In genomic region chr12:67354322-67354721, GRCh38 we compare ENCODE assay signal across 18 cellular contexts.
DNase-seq lines count a peak whose midpoint lies in the region; ATAC-seq and TF ChIP-seq lines count a peak whose summit lies in the region.
"Had no signal": no experiment of that assay in that cellular context is flagged by ENCODE, and none has a peak within 500 bp of the region (broad histone marks: within the 10 kb centered on the region; RNA-seq: fewer than 3 reads in every experiment).

No MANE protein-coding gene starts in this region.

- H3F3A ChIP-seq in smooth muscle cell (ENCODE audit: low read depth): peaks cover 16% of the 10 kb centered on the region

- no peaks in the 10 kb centered on the region for H3K27me3 Mint-ChIP-seq in activated CD4-positive, alpha-beta T cell treated with anti-CD3 and anti-CD28 coated beads, Interleukin-2, amount 10 ng/mL, durations not matched to agents 7 days and 5 days

- H4K20me1 ChIP-seq in smooth muscle cell (ENCODE audit: low read depth): no peaks in the 10 kb centered on the region

- no peak for DNase-seq in activated CD4-positive, alpha-beta T cell treated with anti-CD3 and anti-CD28 coated beads, Interleukin-2, amount 10 ng/mL, durations not matched to agents 7 days and 5 days
- no peak for DNase-seq in activated CD4-positive, alpha-beta T cell treated with anti-CD3 and anti-CD28 coated beads for 4 hours
- peak; percentile 18 to 23 for DNase-seq in activated CD4-positive, alpha-beta T cell treated with anti-CD3 and anti-CD28 coated beads, Interleukin-2, amount 50 U/mL, for 48 hours
- DNase-seq in heart left ventricle (peak in 2 of 5 donors; percentile 22 to 28), smooth muscle cell (lab: John Stamatoyannopoulos, UW; ENCODE audit: unreplicated experiment) (no peak), right lobe of liver (no peak), NCI-H146 (lab: John Stamatoyannopoulos, UW) (no peak)
- DNase-seq: activated CD8-positive, alpha-beta memory T cell treated with anti-CD3 and anti-CD28 coated beads for 24 hours; adrenal gland; dorsolateral prefrontal cortex; NCI-H1105; NCI-H226; OCI-M1; spleen; SW 1271; upper lobe of right lung had no signal

- POLR2A ChIA-PET in activated CD4-positive, alpha-beta T cell treated with anti-CD3 and anti-CD28 coated beads, Interleukin-2, amount 10 ng/mL, durations not matched to agents 7 days and 5 days (lab: Charles Lee): interaction anchor here (0.6 kb wide), 1 partner anchor 85 kb away, joined by 3 read pairs; the partner anchor contains the start of gene CAND1

- no peaks in the 10 kb centered on the region for H3K9me3 Mint-ChIP-seq in activated CD4-positive, alpha-beta T cell treated with anti-CD3 and anti-CD28 coated beads, Interleukin-2, amount 10 ng/mL, durations not matched to agents 7 days and 5 days
- H3K9me3 Mint-ChIP-seq: neural crest cell had no signal

- H3K4me3 ChIP-seq in heart left ventricle (peak overlapping the region in 2 of 12 donors; percentile 10 to 22), smooth muscle cell (no peak overlapping the region), right lobe of liver (no peak overlapping the region)
- H3K4me3 ChIP-seq: adrenal gland, dorsolateral prefrontal cortex, spleen, upper lobe of right lung had no signal

- 19 to 30% (median 22%) methylated on average over 5 of the region's 5 CpGs for WGBS in heart left ventricle, 4 donors
- WGBS in smooth muscle cell (ENCODE audit: low lambda C conversion rate): 34% methylated on average over 5 of the region's 5 CpGs
- WGBS in right lobe of liver (ENCODE audit: insufficient coverage, low coverage, low lambda C conversion rate, missing lambda C conversion rate): 53% methylated on average over 5 of the region's 5 CpGs

- TF ChIP-seq CTCF in heart left ventricle (IDR thresholded peaks at IDR 0.05) (no peak), smooth muscle cell (IDR thresholded peaks at IDR 0.05; ENCODE audit: borderline replicate concordance, insufficient read depth, poor library complexity, severe bottlenecking) (no peak), right lobe of liver (IDR thresholded peaks at IDR 0.05) (no peak)

- no peak overlapping the region for H2AFZ ChIP-seq in smooth muscle cell (ENCODE audit: low read depth)

- H3K9me3 ChIP-seq in heart left ventricle (no peaks in the 10 kb centered on the region), smooth muscle cell (replicated peaks; ENCODE audit: low read depth) (no peaks in the 10 kb centered on the region), right lobe of liver (no peaks in the 10 kb centered on the region)
- H3K9me3 ChIP-seq: adrenal gland, spleen, upper lobe of right lung had no signal

- H3K36me3 ChIP-seq in heart left ventricle (no peaks in the 10 kb centered on the region), smooth muscle cell (ENCODE audit: low read depth) (no peaks in the 10 kb centered on the region), right lobe of liver (no peaks in the 10 kb centered on the region)
- H3K36me3 ChIP-seq: adrenal gland, spleen, upper lobe of right lung had no signal

- peak overlapping the region; percentile 21 for H3K27ac Mint-ChIP-seq in activated CD4-positive, alpha-beta T cell treated with anti-CD3 and anti-CD28 coated beads, Interleukin-2, amount 10 ng/mL, durations not matched to agents 7 days and 5 days

- intact Hi-C loops in heart left ventricle (cut with DNase I) (loop anchor here in 7 of 10 donors (2.0 to 10.0 kb wide), 6 partner anchors 60 to 960 kb away; partner anchors contain the start of gene DYRK2 (in 1 of the 7)), right lobe of liver (cut with DNase I) (loop anchor here (10.0 kb wide), 2 partner anchors 90 to 590 kb away; no protein-coding TSS in a partner anchor)

- peak overlapping the region; percentile 80 for H3K4me2 ChIP-seq in smooth muscle cell

- ATAC-seq in heart left ventricle: peak in 3 of 4 donors; percentile 37 to 48 (median 44)
- ATAC-seq in GM21529 (IDR thresholded peaks at IDR 0.05; ENCODE audit: unreplicated experiment): no peak
- no peak for ATAC-seq in right lobe of liver
- ATAC-seq: upper lobe of right lung had no signal

- peak overlapping the region; percentile 7 for H3K9ac ChIP-seq in smooth muscle cell (ENCODE audit: low read depth)

- H3K27me3 ChIP-seq in heart left ventricle (no peaks in the 10 kb centered on the region), smooth muscle cell (ENCODE audit: low read depth) (no peaks in the 10 kb centered on the region), right lobe of liver (no peaks in the 10 kb centered on the region)
- H3K27me3 ChIP-seq: adrenal gland, spleen, upper lobe of right lung had no signal

- no peak overlapping the region for H3K4me3 Mint-ChIP-seq in activated CD4-positive, alpha-beta T cell treated with anti-CD3 and anti-CD28 coated beads, Interleukin-2, amount 10 ng/mL, durations not matched to agents 7 days and 5 days
- H3K4me3 Mint-ChIP-seq: neural crest cell had no signal

- H3K27ac ChIP-seq in heart left ventricle: peak overlapping the region in 9 of 12 donors; percentile 0 to 62 (median 39)
- H3K27ac ChIP-seq in smooth muscle cell (ENCODE audit: low read depth): peak overlapping the region; percentile 82
- no peak overlapping the region for H3K27ac ChIP-seq in right lobe of liver
- H3K27ac ChIP-seq: dorsolateral prefrontal cortex, upper lobe of right lung had no signal

- no peaks in the 10 kb centered on the region for H3K36me3 Mint-ChIP-seq in activated CD4-positive, alpha-beta T cell treated with anti-CD3 and anti-CD28 coated beads, Interleukin-2, amount 10 ng/mL, durations not matched to agents 7 days and 5 days (ENCODE audit: low read depth)

- peaks cover 14% of the 10 kb centered on the region for H3K4me1 Mint-ChIP-seq in activated CD4-positive, alpha-beta T cell treated with anti-CD3 and anti-CD28 coated beads, Interleukin-2, amount 10 ng/mL, durations not matched to agents 7 days and 5 days

- peaks cover 0 to 54% (median 31%) of the 10 kb centered on the region in 12 donors for H3K4me1 ChIP-seq in heart left ventricle
- peaks cover 16% of the 10 kb centered on the region for H3K4me1 ChIP-seq in smooth muscle cell (ENCODE audit: low read depth)
- peaks cover 0 to 8% (median 0%) of the 10 kb centered on the region in 4 donors for H3K4me1 ChIP-seq in right lobe of liver

- CTCF ChIA-PET in activated CD4-positive, alpha-beta T cell treated with anti-CD3 and anti-CD28 coated beads, Interleukin-2, amount 10 ng/mL, durations not matched to agents 7 days and 5 days (lab: Charles Lee): interaction anchor here (0.7 to 1.2 kb wide), 3 partner anchors 29 to 592 kb away, joined by 3 read pairs; no protein-coding TSS in a partner anchor

- TF ChIP-seq POLR2A in heart left ventricle (IDR thresholded peaks at IDR 0.05) (no peak), right lobe of liver (IDR thresholded peaks at IDR 0.05) (no peak)

- H3K79me2 ChIP-seq in smooth muscle cell (ENCODE audit: low read depth): no peaks in the 10 kb centered on the region

Comparison
In these comparisons a context has a peak if more than half of its experiments do, and no peak if none do; other contexts are left out.
1. DNase-seq: peak in activated CD4-positive, alpha-beta T cell treated with anti-CD3 and anti-CD28 coated beads, Interleukin-2, amount 50 U/mL, for 48 hours (2 of 2); none in activated CD4-positive, alpha-beta T cell treated with anti-CD3 and anti-CD28 coated beads, Interleukin-2, amount 10 ng/mL, durations not matched to agents 7 days and 5 days (single experiment), activated CD4-positive, alpha-beta T cell treated with anti-CD3 and anti-CD28 coated beads for 4 hours (0 of 2), smooth muscle cell (single experiment), right lobe of liver (0 of 3) and NCI-H146 (single experiment).
2. ATAC-seq: peak in heart left ventricle (3 of 4); none in GM21529 (single experiment) and right lobe of liver (0 of 4).
3. H3K27ac ChIP-seq: peak in heart left ventricle (9 of 12) and smooth muscle cell (single experiment); none in right lobe of liver (0 of 3).